1 cellular context compared by ENCODE assay signal in the genomic region with DNA sequence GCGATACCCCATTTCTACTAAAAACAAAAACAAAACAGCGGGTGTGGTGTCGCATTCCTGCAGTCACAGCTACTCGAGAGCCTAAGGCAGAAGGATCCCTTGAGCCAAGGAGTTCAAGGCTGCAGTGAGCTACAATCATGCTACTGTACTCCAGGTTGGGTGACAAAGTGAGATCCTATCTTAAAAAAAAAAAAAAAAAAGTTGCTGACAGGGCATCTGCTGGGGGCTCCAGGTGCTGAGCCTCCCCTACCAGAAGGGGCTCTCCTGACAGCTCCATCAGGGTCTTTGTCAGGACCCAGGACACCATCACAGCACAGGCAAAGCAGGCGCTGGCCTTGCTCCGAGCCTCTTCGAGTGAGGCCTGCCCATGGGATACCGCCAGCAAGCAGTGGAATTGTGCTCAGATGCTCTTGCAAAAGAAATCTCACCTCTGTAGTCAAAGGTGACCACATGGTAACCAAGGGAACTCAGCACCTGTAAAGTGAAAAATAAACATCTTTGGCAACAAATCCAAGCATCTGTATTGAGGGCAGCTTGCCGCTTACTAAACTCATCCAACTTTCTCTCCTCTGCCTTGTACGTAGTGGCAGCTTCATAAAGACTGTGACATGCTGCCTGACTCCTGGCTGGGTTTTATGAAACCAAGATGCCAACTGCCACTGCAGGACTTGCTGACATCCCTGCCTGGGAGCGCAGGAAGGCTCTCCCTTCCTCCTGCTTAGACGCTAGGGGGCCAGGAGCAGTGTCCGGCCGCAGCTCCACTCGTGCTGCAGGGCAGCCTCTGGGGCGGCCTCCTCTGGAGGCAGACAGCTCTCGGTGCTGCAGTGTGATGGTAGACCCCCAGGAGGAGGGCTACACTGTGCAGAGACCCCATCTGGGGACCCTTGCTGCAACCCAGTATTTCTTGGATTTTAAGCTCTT.
TF ChIP-seq lines count a peak whose summit lies in the region.

No MANE protein-coding gene starts in this region.

TF ChIP-seq in IMR-90, 13 proteins besides CTCF, POLR2A, EP300 and RAD21:
- TF ChIP-seq MAFK (IDR thresholded peaks at IDR 0.05; ENCODE audit: low read depth, low read length) (0 out of 2 replicates have a peak, but pooled peaks have one; percentile 9), SMC3 (IDR thresholded peaks at IDR 0.05; ENCODE audit: low read depth, low read length) (no peak), FOS (IDR thresholded peaks at IDR 0.05; ENCODE audit: low read depth, low read length) (no peak)
